In genomic region chr4:28490669-28491068, GRCh38 we compare ENCODE assay signal across 25 cellular contexts.
DNase-seq lines count a peak whose midpoint lies in the region; TF ChIP-seq lines count a peak whose summit lies in the region.
"Had no signal": no experiment of that assay in that cellular context is flagged by ENCODE, and none has a peak within 500 bp of the region (broad histone marks: within the 10 kb centered on the region; RNA-seq: fewer than 3 reads in every experiment).

No MANE protein-coding gene starts in this region.

- TF ChIP-seq CTCF in fibroblast of mammary gland (conservative IDR thresholded peaks at IDR 0.05; ENCODE audit: control insufficient read depth, insufficient read depth, low read depth, low read length), result no peak

- peak; percentile 30 for DNase-seq in ELR (ENCODE audit: low read depth)
- peak; percentile 2 for DNase-seq in RKO (ENCODE audit: low spot score)
- DNase-seq in fibroblast of mammary gland (ENCODE audit: low read depth), result peak; percentile 42
- peak; percentile 8 for DNase-seq in mesendoderm
- no peak for DNase-seq in T1000 (lab: John Stamatoyannopoulos, UW)
- no peak for DNase-seq in OCI-M1 (lab: John Stamatoyannopoulos, UW)
- DNase-seq in C1 segment of cervical spinal cord (lab: John Stamatoyannopoulos, UW), result no peak
- no peak for DNase-seq in stimulated activated CD8-positive, alpha-beta memory T cell treated with anti-CD3 and anti-CD28 coated beads, Interleukin-4, amount 100 ng/mL, for 48 hours
- DNase-seq: activated CD4-positive, alpha-beta T cell treated with anti-CD3 and anti-CD28 coated beads, Interleukin-2, amount 50 U/mL, for 4 hours; activated CD8-positive, alpha-beta memory T cell treated with anti-CD3 and anti-CD28 coated beads, Interleukin-2, amount 50 U/mL, for 4 hours; activated naive CD8-positive, alpha-beta T cell treated with anti-CD3 and anti-CD28 coated beads, Interleukin-2, amount 10 ng/mL, durations not matched to agents 7 days and 5 days; body of pancreas; dermis blood vessel endothelial cell; foreskin melanocyte; MG63; NCI-H1436 treated with DMSO at 0.1 percent for 48 hours; NCI-H2171; NCI-H524 treated with DMSO at 0.1 percent for 48 hours; occipital lobe; RPMI8226; stimulated activated CD4-positive, alpha-beta T cell treated with anti-CD3 and anti-CD28 coated beads, Interleukin-12 subunit alpha, Interleukin-12 subunit beta, amount 100 ng/mL, for 4 hours; T-helper 2 cell; WERI-Rb-1 had no signal

- no peaks in the 10 kb centered on the region for H3K36me3 ChIP-seq in mesendoderm (ENCODE audit: control insufficient read depth, insufficient read depth, low read length)
- H3K36me3 ChIP-seq: BLaER1 treated with 17β-estradiol and CSF1 and Interleukin-3, amounts not matched to agents 10 nM and 100 nM; MG63; WERI-Rb-1 had no signal

- H4K5ac ChIP-seq in mesendoderm (ENCODE audit: low read length), result no peak overlapping the region

- no peaks in the 10 kb centered on the region for H3K79me2 ChIP-seq in mesendoderm (ENCODE audit: control insufficient read depth, insufficient read depth, low read length)
- H3K79me2 ChIP-seq: hepatocyte had no signal

- no peaks in the 10 kb centered on the region for H3K4me1 ChIP-seq in mesendoderm (ENCODE audit: control insufficient read depth, low read depth, low read length)
- H3K4me1 ChIP-seq: BLaER1 treated with 17β-estradiol and CSF1 and Interleukin-3, amounts not matched to agents 10 nM and 100 nM; body of pancreas had no signal

- H4K8ac ChIP-seq in mesendoderm (ENCODE audit: low read depth, low read length), result no peak overlapping the region

- H3K18ac ChIP-seq in mesendoderm (ENCODE audit: low read length), result no peak overlapping the region

- no peak overlapping the region for H3K9ac ChIP-seq in mesendoderm (ENCODE audit: low read length)
- H3K9ac ChIP-seq: BLaER1 treated with 17β-estradiol and CSF1 and Interleukin-3, amounts not matched to agents 10 nM and 100 nM had no signal

- H3K4ac ChIP-seq in mesendoderm (ENCODE audit: low read depth, low read length), result no peak overlapping the region

- WGBS in mesendoderm (ENCODE audit: extremely low coverage, insufficient coverage, low lambda C conversion rate), result no CpG with 5 or more reads among the region's 3 CpGs

- no peak overlapping the region for H2AK5ac ChIP-seq in mesendoderm (ENCODE audit: low read length)

- no peaks in the 10 kb centered on the region for H3K79me1 ChIP-seq in mesendoderm (ENCODE audit: low read length)

- no peak overlapping the region for H2BK15ac ChIP-seq in mesendoderm (replicated peaks; ENCODE audit: low read depth)

- no peak overlapping the region for H2BK120ac ChIP-seq in mesendoderm (ENCODE audit: low read depth, low read length)

- H3K4me2 ChIP-seq in mesendoderm (ENCODE audit: low read length), result no peak overlapping the region
- H3K4me2 ChIP-seq: BLaER1 treated with 17β-estradiol and CSF1 and Interleukin-3, amounts not matched to agents 10 nM and 100 nM; hepatocyte had no signal

- H3K23ac ChIP-seq in mesendoderm (ENCODE audit: low read length), result no peak overlapping the region

- H2BK5ac ChIP-seq in mesendoderm (ENCODE audit: low read length), result no peak overlapping the region

- H3K27ac ChIP-seq in mesendoderm (ENCODE audit: low read depth, low read length), result no peak overlapping the region
- H3K27ac ChIP-seq: BLaER1 treated with 17β-estradiol and CSF1 and Interleukin-3, amounts not matched to agents 10 nM and 100 nM; body of pancreas; hepatocyte; WERI-Rb-1 had no signal

- H3K56ac ChIP-seq in mesendoderm (ENCODE audit: low read length), result no peak overlapping the region

- no peaks in the 10 kb centered on the region for H3K27me3 ChIP-seq in mesendoderm (ENCODE audit: insufficient read depth, low read length, poor library complexity)
- H3K27me3 ChIP-seq: BLaER1 treated with 17β-estradiol and CSF1 and Interleukin-3, amounts not matched to agents 10 nM and 100 nM; body of pancreas; hepatocyte; MG63 had no signal

- H3K4me3 ChIP-seq in fibroblast of mammary gland (ENCODE audit: control insufficient read depth, low read depth, low read length) (no peak overlapping the region), mesendoderm (ENCODE audit: low read length) (no peak overlapping the region)
- H3K4me3 ChIP-seq: BLaER1 treated with 17β-estradiol and CSF1 and Interleukin-3, amounts not matched to agents 10 nM and 100 nM; body of pancreas; hepatocyte; MG63 had no signal

Comparison
In these comparisons a context has a peak if more than half of its experiments do, and no peak if none do; other contexts are left out.
1. DNase-seq: peak in ELR (single experiment), RKO (single experiment), fibroblast of mammary gland (single experiment) and mesendoderm (single experiment); none in T1000 (single experiment), OCI-M1 (single experiment), C1 segment of cervical spinal cord (0 of 14) and stimulated activated CD8-positive, alpha-beta memory T cell treated with anti-CD3 and anti-CD28 coated beads, Interleukin-4, amount 100 ng/mL, for 48 hours (single experiment).